Comparison of ENCODE assay signal across 14 cellular contexts in genomic region chr19:18501832-18502231, GRCh38. TPM values are rescaled to one million over a fixed set of nuclear protein-coding genes. Genes with fewer than 3 reads are reported as not detected.
DNase-seq lines count a peak whose midpoint lies in the region; ATAC-seq and TF ChIP-seq lines count a peak whose summit lies in the region.
"Had no signal": no experiment of that assay in that cellular context is flagged by ENCODE, and none has a peak within 500 bp of the region (broad histone marks: within the 10 kb centered on the region; RNA-seq: fewer than 3 reads in every experiment).

No MANE protein-coding gene starts in this region.

- H3K4me1 ChIP-seq in effector memory CD4-positive, alpha-beta T cell (ENCODE audit: control insufficient read depth, insufficient read depth, low read length, poor library complexity, severe bottlenecking): peaks cover 74% of the 10 kb centered on the region
- peaks cover 90 to 100% (median 96%) of the 10 kb centered on the region in 4 donors for H3K4me1 ChIP-seq in upper lobe of left lung

- peak overlapping the region; percentile 1 for H3K27ac ChIP-seq in effector memory CD4-positive, alpha-beta T cell (ENCODE audit: insufficient read depth, low read length, poor library complexity, severe bottlenecking)
- H3K27ac ChIP-seq in upper lobe of left lung: peak overlapping the region; percentile 60 to 78 (median 70)
- H3K27ac ChIP-seq: A549, SK-N-MC had no signal

- no peak for TF ChIP-seq EP300 in upper lobe of left lung (IDR thresholded peaks at IDR 0.05)

- DNase-seq in activated T-cell treated with anti-CD3 and anti-CD28 coated beads, Interleukin-2, amount 50 U/mL, for 24 hours: no peak
- no peak for DNase-seq in activated T-cell treated with anti-CD3 and anti-CD28 coated beads, Interleukin-2, amount 50 U/mL, for 48 hours
- no peak for DNase-seq in effector memory CD4-positive, alpha-beta T cell
- no peak for DNase-seq in natural killer cell
- DNase-seq in upper lobe of left lung: peak in 1 of 2 donors; percentile 50
- no peak for DNase-seq in pons (ENCODE audit: low spot score)
- no peak for DNase-seq in NCI-H82 (lab: John Stamatoyannopoulos, UW)
- DNase-seq: activated CD4-positive, alpha-beta T cell treated with anti-CD3 and anti-CD28 coated beads for 4 hours; activated naive CD4-positive, alpha-beta T cell treated with anti-CD3 and anti-CD28 coated beads, Interleukin-2, amount 50 U/mL, for 16 hours; NCI-H526 treated with DMSO at 0.1 percent for 48 hours; stimulated activated CD8-positive, alpha-beta memory T cell treated with anti-CD3 and anti-CD28 coated beads, Interleukin-4, amount 100 ng/mL, for 48 hours had no signal

- no peaks in the 10 kb centered on the region for H3K36me3 Mint-ChIP-seq in activated T-cell treated with anti-CD3 and anti-CD28 coated beads, Interleukin-2, amount 50 U/mL, for 24 hours (ENCODE audit: low read depth)
- H3K36me3 Mint-ChIP-seq in natural killer cell: no peaks in the 10 kb centered on the region

- H3K27me3 ChIP-seq in effector memory CD4-positive, alpha-beta T cell (replicated peaks; ENCODE audit: control insufficient read depth, insufficient read depth, low read length, poor library complexity, severe bottlenecking): no peaks in the 10 kb centered on the region
- no peaks in the 10 kb centered on the region for H3K27me3 ChIP-seq in upper lobe of left lung

- TF ChIP-seq POLR2A in upper lobe of left lung (IDR thresholded peaks at IDR 0.05) (no peak), GM18505 (IDR thresholded peaks at IDR 0.05; ENCODE audit: borderline replicate concordance, extremely low read depth, insufficient read depth, insufficient read length) (no peak)

- intact Hi-C loops in natural killer cell (cut with micrococcal nuclease): no loop called here

- H3K27me3 Mint-ChIP-seq in activated T-cell treated with anti-CD3 and anti-CD28 coated beads, Interleukin-2, amount 50 U/mL, for 24 hours: no peaks in the 10 kb centered on the region
- H3K27me3 Mint-ChIP-seq in natural killer cell (ENCODE audit: low read depth in 2 of 2): no peaks in the 10 kb centered on the region

- H3K4me1 Mint-ChIP-seq in activated T-cell treated with anti-CD3 and anti-CD28 coated beads, Interleukin-2, amount 50 U/mL, for 24 hours (ENCODE audit: low read depth): peaks cover 90% of the 10 kb centered on the region
- peaks cover 77 to 84% of the 10 kb centered on the region in 2 donors for H3K4me1 Mint-ChIP-seq in natural killer cell

- ATAC-seq in natural killer cell: no peak
- ATAC-seq in upper lobe of left lung (ENCODE audit: low FRiP score in 2 of 2): peak; percentile 4 to 20
- ATAC-seq in GM18505 (IDR thresholded peaks at IDR 0.05; ENCODE audit: unreplicated experiment): no peak
- ATAC-seq: A549 had no signal

- no peak for TF ChIP-seq CTCF in natural killer cell (IDR thresholded peaks at IDR 0.05)
- TF ChIP-seq CTCF in upper lobe of left lung (IDR thresholded peaks at IDR 0.05): no peak

- no peaks in the 10 kb centered on the region for H3K9me3 ChIP-seq in effector memory CD4-positive, alpha-beta T cell (ENCODE audit: control insufficient read depth, low read length)
- no peaks in the 10 kb centered on the region for H3K9me3 ChIP-seq in upper lobe of left lung
- H3K9me3 ChIP-seq: A549 had no signal

- H3K4me3 ChIP-seq in effector memory CD4-positive, alpha-beta T cell (ENCODE audit: insufficient read depth, low read depth, low read length, poor library complexity, severe bottlenecking): no peak overlapping the region
- no peak overlapping the region for H3K4me3 ChIP-seq in upper lobe of left lung
- H3K4me3 ChIP-seq: A549, SK-N-MC had no signal

- peak overlapping the region; percentile 28 for H3K27ac Mint-ChIP-seq in activated T-cell treated with anti-CD3 and anti-CD28 coated beads, Interleukin-2, amount 50 U/mL, for 24 hours
- peak overlapping the region; percentile 56 to 93 for H3K27ac Mint-ChIP-seq in natural killer cell

- no peaks in the 10 kb centered on the region for H3K36me3 ChIP-seq in effector memory CD4-positive, alpha-beta T cell (ENCODE audit: control insufficient read depth, insufficient read depth, low read length)
- no peaks in the 10 kb centered on the region for H3K36me3 ChIP-seq in upper lobe of left lung

- H3K9me3 Mint-ChIP-seq in activated T-cell treated with anti-CD3 and anti-CD28 coated beads, Interleukin-2, amount 50 U/mL, for 24 hours: no peaks in the 10 kb centered on the region
- no peaks in the 10 kb centered on the region for H3K9me3 Mint-ChIP-seq in natural killer cell

- no peak overlapping the region for H3K4me3 Mint-ChIP-seq in activated T-cell treated with anti-CD3 and anti-CD28 coated beads, Interleukin-2, amount 50 U/mL, for 24 hours
- peak overlapping the region; percentile 54 for H3K4me3 Mint-ChIP-seq in natural killer cell

- WGBS in upper lobe of left lung, 2 donors: 38 to 43% methylated on average over 3 to 9 of the region's 9 CpGs

RNA-seq across cellular contexts. Expression of gene ELL, which starts 20.0 kb away (rescaled TPM):
- 10 to 100 TPM; 61.1 to 64.3 (median 63.8) TPM for total RNA-seq in natural killer cell
- total RNA-seq in upper lobe of left lung: 10 to 100 TPM; 19.8 to 66.0 (median 22.4) TPM

RNA-seq across cellular contexts. Expression of gene FKBP8, which starts 41.5 kb away (rescaled TPM):
- total RNA-seq in natural killer cell (100 to 1,000 TPM; 149 to 179 (median 162) TPM), upper lobe of left lung (100 to 1,000 TPM; 242 to 450 (median 284) TPM)

RNA-seq across cellular contexts. Expression of gene KXD1, which starts 55.8 kb away (rescaled TPM):
- total RNA-seq in natural killer cell (10 to 100 TPM; 83.2 to 88.8 (median 86.9) TPM), upper lobe of left lung (100 to 1,000 TPM in 3 of 6 donors, 10 to 100 TPM in 3; 69.6 to 333 (median 103) TPM)

Comparison
In these comparisons a context has a peak if more than half of its experiments do, and no peak if none do; other contexts are left out.
1. ATAC-seq: peak in upper lobe of left lung (2 of 2); none in natural killer cell (0 of 3) and GM18505 (single experiment).